Comparison of ENCODE assay signal across 12 cellular contexts in genomic region chr1:115296981-115297380, GRCh38. TPM values are rescaled to one million over a fixed set of nuclear protein-coding genes. Genes with fewer than 3 reads are reported as not detected.
DNase-seq lines count a peak whose midpoint lies in the region; ATAC-seq lines count a peak whose summit lies in the region.
"Had no signal": no experiment of that assay in that cellular context is flagged by ENCODE, and none has a peak within 500 bp of the region (broad histone marks: within the 10 kb centered on the region; RNA-seq: fewer than 3 reads in every experiment).

No MANE protein-coding gene starts in this region.

- H3K4me1 Mint-ChIP-seq in natural killer cell treated with Interleukin-12 subunit alpha and Interleukin-12 subunit beta and Interleukin-15 and Interleukin-18, amount 100 ng/mL, for 72 hours (ENCODE audit: low read depth in 2 of 2) = no peaks in the 10 kb centered on the region
- H3K4me1 Mint-ChIP-seq: stimulated activated naive CD8-positive, alpha-beta T cell treated with anti-CD3 and anti-CD28 coated beads, Interleukin-15, amount 100 ng/mL, for 72 hours had no signal

- H3K27me3 Mint-ChIP-seq in natural killer cell treated with Interleukin-12 subunit alpha and Interleukin-12 subunit beta and Interleukin-15 and Interleukin-18, amount 100 ng/mL, for 72 hours = peaks cover 0 to 18% of the 10 kb centered on the region in 2 donors

- peak; percentile 56 for DNase-seq in iris pigment epithelial cell (ENCODE audit: low read depth)
- DNase-seq in natural killer cell treated with Interleukin-12 subunit alpha and Interleukin-12 subunit beta and Interleukin-15 and Interleukin-18, amount 100 ng/mL, for 72 hours (ENCODE audit: low spot score) = no peak
- no peak for DNase-seq in NCI-H2196 (lab: John Stamatoyannopoulos, UW; ENCODE audit: unreplicated experiment)
- DNase-seq in stimulated activated CD4-positive, alpha-beta T cell treated with anti-CD3 and anti-CD28 coated beads, Interleukin-1b, Interleukin-23, amount 100 ng/mL, for 48 hours = no peak
- no peak for DNase-seq in Kasumi-1 (lab: John Stamatoyannopoulos, UW)
- DNase-seq: effector memory CD8-positive, alpha-beta T cell; NCI-H1092 treated with DMSO at 0.1 percent for 48 hours; stimulated activated naive CD8-positive, alpha-beta T cell treated with anti-CD3 and anti-CD28 coated beads, Interleukin-15, amount 100 ng/mL, for 72 hours had no signal

- H3K9me3 Mint-ChIP-seq in natural killer cell treated with Interleukin-12 subunit alpha and Interleukin-12 subunit beta and Interleukin-15 and Interleukin-18, amount 100 ng/mL, for 72 hours = no peaks in the 10 kb centered on the region
- H3K9me3 Mint-ChIP-seq: effector memory CD8-positive, alpha-beta T cell; stimulated activated naive CD8-positive, alpha-beta T cell treated with anti-CD3 and anti-CD28 coated beads, Interleukin-15, amount 100 ng/mL, for 72 hours had no signal

- H3K27ac Mint-ChIP-seq in natural killer cell treated with Interleukin-12 subunit alpha and Interleukin-12 subunit beta and Interleukin-15 and Interleukin-18, amount 100 ng/mL, for 72 hours = no peak overlapping the region
- H3K27ac Mint-ChIP-seq: activated naive CD8-positive, alpha-beta T cell; effector memory CD8-positive, alpha-beta T cell; stimulated activated naive CD8-positive, alpha-beta T cell treated with anti-CD3 and anti-CD28 coated beads, Interleukin-15, amount 100 ng/mL, for 72 hours had no signal

- H3K36me3 Mint-ChIP-seq in natural killer cell treated with Interleukin-12 subunit alpha and Interleukin-12 subunit beta and Interleukin-15 and Interleukin-18, amount 100 ng/mL, for 72 hours = no peaks in the 10 kb centered on the region
- H3K36me3 Mint-ChIP-seq: activated naive CD8-positive, alpha-beta T cell had no signal

- ATAC-seq in GM18873 (IDR thresholded peaks at IDR 0.05; ENCODE audit: low FRiP score, unreplicated experiment) (peak; percentile 90), GM21723 (IDR thresholded peaks at IDR 0.05; ENCODE audit: unreplicated experiment) (peak; percentile 89), HG03342 (IDR thresholded peaks at IDR 0.05; ENCODE audit: unreplicated experiment) (peak; percentile 84)
- no peak for ATAC-seq in natural killer cell treated with Interleukin-12 subunit alpha and Interleukin-12 subunit beta and Interleukin-15 and Interleukin-18, amount 100 ng/mL, for 72 hours
- ATAC-seq: effector memory CD8-positive, alpha-beta T cell; stimulated activated naive CD8-positive, alpha-beta T cell treated with anti-CD3 and anti-CD28 coated beads, Interleukin-15, amount 100 ng/mL, for 72 hours had no signal

- no peak overlapping the region for H3K4me3 Mint-ChIP-seq in natural killer cell treated with Interleukin-12 subunit alpha and Interleukin-12 subunit beta and Interleukin-15 and Interleukin-18, amount 100 ng/mL, for 72 hours
- H3K4me3 Mint-ChIP-seq: activated naive CD8-positive, alpha-beta T cell; effector memory CD8-positive, alpha-beta T cell; stimulated activated naive CD8-positive, alpha-beta T cell treated with anti-CD3 and anti-CD28 coated beads, Interleukin-15, amount 100 ng/mL, for 72 hours had no signal

RNA-seq across cellular contexts. Expression of gene NGF, which starts 41.1 kb away (rescaled TPM):
- total RNA-seq in natural killer cell treated with Interleukin-12 subunit alpha and Interleukin-12 subunit beta and Interleukin-15 and Interleukin-18, amount 100 ng/mL, for 72 hours = not detected

Comparison
In these comparisons a context has a peak if more than half of its experiments do, and no peak if none do; other contexts are left out.
1. ATAC-seq: peak in GM18873 (single experiment), GM21723 (single experiment) and HG03342 (single experiment); none in natural killer cell treated with Interleukin-12 subunit alpha and Interleukin-12 subunit beta and Interleukin-15 and Interleukin-18, amount 100 ng/mL, for 72 hours (0 of 2).